28 cellular contexts compared by ENCODE assay signal in the genomic region with DNA sequence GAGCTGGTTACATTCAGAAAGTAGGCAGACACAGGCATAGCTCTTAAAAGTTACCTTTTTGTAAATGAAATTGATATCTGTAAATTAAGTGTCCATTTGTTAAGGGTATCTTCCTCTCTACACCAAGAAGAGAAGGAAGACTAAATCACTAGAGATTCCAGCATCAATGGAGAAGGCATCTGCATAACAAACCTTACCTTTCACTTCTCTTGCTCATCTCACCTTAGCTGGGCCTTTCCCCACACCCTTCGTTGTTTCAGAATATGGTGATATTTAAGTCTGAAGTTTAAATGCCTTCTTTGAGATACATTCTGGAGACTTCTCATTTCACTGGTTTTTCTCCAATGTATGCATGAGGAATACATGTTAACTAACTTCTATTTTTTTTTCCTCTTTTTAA.
"Had no signal": no experiment of that assay in that cellular context is flagged by ENCODE, and none has a peak within 500 bp of the region (broad histone marks: within the 10 kb centered on the region; RNA-seq: fewer than 3 reads in every experiment).

No MANE protein-coding gene starts in this region.

- H3K27me3 Mint-ChIP-seq: activated naive CD8-positive, alpha-beta T cell treated with anti-CD3 and anti-CD28 coated beads, Interleukin-2, amount 50 U/mL, for 24 hours; effector memory CD8-positive, alpha-beta T cell; naive thymus-derived CD8-positive, alpha-beta T cell; stimulated activated naive CD8-positive, alpha-beta T cell treated with anti-CD3 and anti-CD28 coated beads, Interleukin-15, Interleukin-2, amounts not matched to agents 100 ng/mL and 50 ng/mL, for 24 hours; T-helper 17 cell had no signal

- H3K27ac Mint-ChIP-seq: activated naive CD8-positive, alpha-beta T cell treated with anti-CD3 and anti-CD28 coated beads, Interleukin-2, amount 50 U/mL, for 24 hours; effector memory CD8-positive, alpha-beta T cell; immature natural killer cell; neural progenitor cell; stimulated activated naive CD8-positive, alpha-beta T cell treated with anti-CD3 and anti-CD28 coated beads, Interleukin-15, Interleukin-2, amounts not matched to agents 100 ng/mL and 50 ng/mL, for 24 hours; T-helper 17 cell had no signal

- H3K9ac ChIP-seq: neural progenitor cell had no signal

- H3K27me3 ChIP-seq: gastroesophageal sphincter, hepatocyte, uterus had no signal

- H2AFZ ChIP-seq: hepatocyte, neural progenitor cell had no signal

- H3K36me3 ChIP-seq: gastroesophageal sphincter, neural progenitor cell, thoracic aorta, uterus, WERI-Rb-1 had no signal

- H3K27ac ChIP-seq: gastroesophageal sphincter, hepatocyte, neural progenitor cell, thoracic aorta, uterus, WERI-Rb-1 had no signal

- H3K4me3 Mint-ChIP-seq: activated naive CD8-positive, alpha-beta T cell treated with anti-CD3 and anti-CD28 coated beads, Interleukin-2, amount 50 U/mL, for 24 hours; effector memory CD8-positive, alpha-beta T cell; immature natural killer cell; naive thymus-derived CD8-positive, alpha-beta T cell; neural progenitor cell; stimulated activated naive CD8-positive, alpha-beta T cell treated with anti-CD3 and anti-CD28 coated beads, Interleukin-15, Interleukin-2, amounts not matched to agents 100 ng/mL and 50 ng/mL, for 24 hours; T-helper 17 cell had no signal

- H3K4me2 ChIP-seq: hepatocyte, neural progenitor cell had no signal

- H3K79me2 ChIP-seq: hepatocyte had no signal

- H3K4me1 Mint-ChIP-seq: immature natural killer cell, T-helper 17 cell had no signal

- H3K9me3 ChIP-seq: gastroesophageal sphincter, thoracic aorta, uterus had no signal

- H3K4me3 ChIP-seq: gastroesophageal sphincter, hepatocyte, neural progenitor cell, thoracic aorta, uterus had no signal

- ATAC-seq: activated naive CD8-positive, alpha-beta T cell treated with anti-CD3 and anti-CD28 coated beads, Interleukin-2, amount 50 U/mL, for 24 hours; effector memory CD8-positive, alpha-beta T cell; gastroesophageal sphincter; left colon; naive thymus-derived CD8-positive, alpha-beta T cell; right cardiac atrium; T-helper 17 cell had no signal

- H3K9me3 Mint-ChIP-seq: immature natural killer cell; stimulated activated naive CD8-positive, alpha-beta T cell treated with anti-CD3 and anti-CD28 coated beads, Interleukin-15, Interleukin-2, amounts not matched to agents 100 ng/mL and 50 ng/mL, for 24 hours had no signal

- H3K4me1 ChIP-seq: gastroesophageal sphincter, uterus had no signal

- DNase-seq: activated CD4-positive, alpha-beta T cell treated with anti-CD3 and anti-CD28 coated beads, Interleukin-2, amount 50 U/mL, for 4 hours; activated CD8-positive, alpha-beta memory T cell treated with anti-CD3 and anti-CD28 coated beads for 24 hours; activated effector memory CD4-positive, alpha-beta T cell treated with Interleukin-2 at 50 U/mL for 16 hours; activated naive CD4-positive, alpha-beta T cell treated with Interleukin-2 at 50 U/mL for 16 hours; activated naive CD8-positive, alpha-beta T cell treated with anti-CD3 and anti-CD28 coated beads, Interleukin-2, amount 50 U/mL, for 24 hours; amygdala; caudate nucleus; cortex of kidney; effector memory CD8-positive, alpha-beta T cell; immature natural killer cell; kidney; left colon; mammary epithelial cell; midbrain; naive thymus-derived CD8-positive, alpha-beta T cell; posterior cingulate gyrus; right cardiac atrium; stimulated activated CD4-positive, alpha-beta T cell treated with anti-CD3 and anti-CD28 coated beads, Interleukin-2, amount 100 ng/mL, for 48 hours; T-helper 17 cell; T1000; trophoblast cell; uterus; WERI-Rb-1 had no signal
